6 cellular contexts compared by ENCODE assay signal in genomic region chr12:55816876-55817351, GRCh38. TPM values are rescaled to one million over a fixed set of nuclear protein-coding genes. Genes with fewer than 3 reads are reported as not detected.
DNase-seq lines count a peak whose midpoint lies in the region; ATAC-seq and TF ChIP-seq lines count a peak whose summit lies in the region.

No MANE protein-coding gene starts in this region.

- CTCF ChIA-PET in PC-3 (lab: Charles Lee) = interaction anchor here (1.0 to 1.9 kb wide), 2 partner anchors 123 to 135 kb away, joined by 4 to 8 read pairs; a partner anchor contains a TSS

- no peaks in the 10 kb centered on the region for H3K9me2 ChIP-seq in PC-3 (replicated peaks; ENCODE audit: low read length)

- H3K36me3 ChIP-seq in PC-3 (ENCODE audit: low read depth, low read length) = peaks cover 31% of the 10 kb centered on the region

- POLR2A ChIA-PET in PC-3 (lab: Charles Lee; ENCODE audit: unreplicated experiment) = interaction anchor here (0.5 to 2.3 kb wide), 6 partner anchors 13 to 1413 kb away, joined by 3 to 32 read pairs (median 6); partner anchors contain the start of genes DNAJC14, RAB5B and SHMT2

- peaks cover 21% of the 10 kb centered on the region for H3K4me1 ChIP-seq in PC-3 (ENCODE audit: insufficient read depth, low read length)

- intact Hi-C loops in PC-3 (cut with micrococcal nuclease) = loop anchor here (1.0 to 5.0 kb wide), 3 partner anchors 12 to 116 kb away; partner anchors contain the start of genes DNAJC14 and GDF11

- H3K4me3 ChIP-seq in AG09309 (ENCODE audit: control insufficient read depth, low read depth, low read length) = peak overlapping the region; percentile 97
- peak overlapping the region; percentile 94 for H3K4me3 ChIP-seq in PC-3 (ENCODE audit: low read length)

- no peaks in the 10 kb centered on the region for H3K27me3 ChIP-seq in PC-3 (ENCODE audit: low read length)

- BruUV-seq in PC-3 (replicated peaks; lab: Mats Ljungman, UMichigan) = TSS peak; percentile 76

- H3K4me2 ChIP-seq in PC-3 (ENCODE audit: low read length) = peak overlapping the region; percentile 98

- peak overlapping the region; percentile 51 for H3K27ac ChIP-seq in PC-3 (ENCODE audit: low read length)

- H3F3A ChIP-seq in PC-3 (ENCODE audit: low read length, unreplicated experiment) = no peaks in the 10 kb centered on the region

- peak overlapping the region; percentile 93 for H3K9ac ChIP-seq in PC-3 (ENCODE audit: low read length)

- peak overlapping the region; percentile 82 for H2AFZ ChIP-seq in PC-3 (ENCODE audit: low read length)

- no peak for ATAC-seq in PC-3

- peaks cover 79% of the 10 kb centered on the region for H3K79me2 ChIP-seq in PC-3 (ENCODE audit: low read length)

- no peaks in the 10 kb centered on the region for H3K9me3 ChIP-seq in PC-3 (ENCODE audit: low read length)

- no peak for TF ChIP-seq CTCF in AG09309 (IDR thresholded peaks at IDR 0.05; ENCODE audit: control insufficient read depth, insufficient read depth, low read depth, low read length, missing control alignments)
- no peak for TF ChIP-seq CTCF in PC-3 (conservative IDR thresholded peaks at IDR 0.05; ENCODE audit: low read depth, low read length)

- DNase-seq in AG09309 (ENCODE audit: low read depth) (no peak), PC-3 (peak; percentile 17), iPS-NIHi11 (ENCODE audit: low spot score) (peak; percentile 52), NCI-H748 treated with DMSO at 0.1 percent for 48 hours (lab: John Stamatoyannopoulos, UW) (no peak), COLO829 (ENCODE audit: low spot score) (no peak), GM19238 (ENCODE audit: insufficient read length, low spot score) (no peak)

- H4K20me1 ChIP-seq in PC-3 (ENCODE audit: low read length) = peaks cover 18% of the 10 kb centered on the region

RNA-seq across cellular contexts. Expression of gene SARNP, which starts 0.6 kb away (rescaled TPM):
- total RNA-seq in PC-3 (2014; rRNA removed) = 103 and 108 TPM in 2 replicates

RNA-seq across cellular contexts. Expression of gene ORMDL2, which starts 0.9 kb away (rescaled TPM):
- 19.2 and 30.6 TPM in 2 replicates for total RNA-seq in PC-3 (2014; rRNA removed)

RNA-seq across cellular contexts. Expression of gene DNAJC14, which starts 12.5 kb away (rescaled TPM):
- 45.1 and 47.4 TPM in 2 replicates for total RNA-seq in PC-3 (2014; rRNA removed)

RNA-seq across cellular contexts. Expression of gene MMP19, which starts 25.8 kb away (rescaled TPM):
- 0.04 and 0.17 TPM in 2 replicates for total RNA-seq in PC-3 (2014; rRNA removed)

Comparison
In these comparisons a context has a peak if more than half of its experiments do, and no peak if none do; other contexts are left out.
1. DNase-seq: peak in PC-3 (single experiment) and iPS-NIHi11 (single experiment); none in AG09309 (single experiment), NCI-H748 treated with DMSO at 0.1 percent for 48 hours (single experiment), COLO829 (single experiment) and GM19238 (single experiment).